In the genomic region with DNA sequence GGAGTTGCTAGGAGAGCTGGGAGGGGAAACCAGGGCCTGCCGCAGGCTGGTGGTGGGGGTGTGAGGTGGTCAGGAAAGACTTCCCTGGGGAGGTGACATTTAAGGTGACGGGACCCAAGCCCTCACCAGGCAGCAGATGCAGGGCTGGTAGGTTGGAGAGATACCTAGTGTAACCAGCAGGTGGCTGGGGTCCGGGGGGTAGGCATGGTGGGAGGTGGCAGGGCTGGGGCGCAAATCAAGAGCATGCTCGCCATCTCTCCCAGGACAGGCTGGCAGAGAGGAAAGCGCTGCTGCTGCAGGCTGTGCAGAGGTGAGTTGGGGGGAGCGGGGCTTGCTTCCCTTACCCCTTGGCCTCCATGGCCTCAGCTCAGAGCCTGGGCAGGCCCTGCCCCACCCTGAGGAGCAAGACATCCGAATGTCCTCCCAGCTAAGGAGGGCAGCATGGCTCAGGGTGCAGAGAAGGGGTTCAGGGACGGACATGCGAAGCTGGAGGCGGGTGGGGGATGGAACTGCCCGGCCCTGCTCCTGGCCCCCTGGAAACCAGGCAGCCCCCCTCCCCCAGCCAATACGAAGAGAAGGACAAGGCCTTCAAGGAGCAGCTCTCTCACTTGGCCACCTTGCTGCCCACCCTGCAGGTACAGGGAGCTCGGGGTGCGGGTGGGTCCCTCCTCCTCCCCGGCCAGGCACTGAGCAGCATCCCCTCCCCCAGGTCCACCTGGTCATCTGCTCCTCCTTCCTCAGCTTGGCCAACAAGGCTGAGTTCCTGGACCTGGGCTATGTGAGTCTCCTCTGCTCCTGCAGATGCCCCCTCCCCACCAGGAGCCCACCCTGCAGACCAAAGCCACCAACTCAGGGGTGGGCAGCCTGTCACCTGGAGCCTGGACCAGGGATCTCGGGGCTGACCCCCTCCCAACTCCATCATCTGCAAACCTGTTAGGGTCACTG, we compare ENCODE assay signal across 8 cellular contexts. TPM values are rescaled to one million over a fixed set of nuclear protein-coding genes. Genes with fewer than 3 reads are reported as not detected.
DNase-seq lines count a peak whose midpoint lies in the region; FAIRE-seq and TF ChIP-seq lines count a peak whose summit lies in the region.

No MANE protein-coding gene starts in this region.

- no peaks in the 10 kb centered on the region for H3F3A ChIP-seq in PC-9 (ENCODE audit: insufficient read depth, low read depth)

- H2AFZ ChIP-seq in PC-9: no peak overlapping the region

- no peaks in the 10 kb centered on the region for H3K36me3 ChIP-seq in HUES48 (ENCODE audit: control insufficient read depth, insufficient read depth, low read length)
- H3K36me3 ChIP-seq in PC-9 (ENCODE audit: low read depth): no peaks in the 10 kb centered on the region

- DNase-seq in COLO668 (lab: John Stamatoyannopoulos, UW; ENCODE audit: unreplicated experiment) (peak; percentile 55), mesothelial cell of epicardium (ENCODE audit: low spot score in 2 of 2, unreplicated experiment in 2 of 2) (no peak), OCI-M2 (lab: John Stamatoyannopoulos, UW; ENCODE audit: unreplicated experiment) (no peak), PC-9 (no peak), frontal cortex (ENCODE audit: low spot score in 2 of 2) (no peak), ACHN (no peak)
- peak; percentile 41 for DNase-seq in activated naive CD8-positive, alpha-beta T cell treated with anti-CD3 and anti-CD28 coated beads for 36 hours

- H3K4me3 ChIP-seq in HUES48 (ENCODE audit: low read depth, low read length) (peak overlapping the region; percentile 61), PC-9 (no peak overlapping the region)

- H3K27ac Mint-ChIP-seq in activated naive CD8-positive, alpha-beta T cell treated with anti-CD3 and anti-CD28 coated beads for 36 hours: no peak overlapping the region
- no peak overlapping the region for H3K27ac Mint-ChIP-seq in mesothelial cell of epicardium

- no TSS peak for BruUV-seq in PC-9 (replicated peaks; lab: Mats Ljungman, UMichigan)

- intact Hi-C loops in PC-9 (cut with micrococcal nuclease; ENCODE audit: unreplicated experiment): no loop called here

- no peaks in the 10 kb centered on the region for H3K9me2 ChIP-seq in PC-9 (ENCODE audit: insufficient read depth)

- no peaks in the 10 kb centered on the region for H3K9me3 ChIP-seq in HUES48 (ENCODE audit: control insufficient read depth, insufficient read depth, low read length)
- no peaks in the 10 kb centered on the region for H3K9me3 ChIP-seq in PC-9 (ENCODE audit: insufficient read depth, low read depth)

- H3K27me3 ChIP-seq in HUES48 (ENCODE audit: control insufficient read depth, insufficient read depth, low read length): peaks cover 42% of the 10 kb centered on the region
- H3K27me3 ChIP-seq in PC-9 (ENCODE audit: insufficient read depth, low read depth): no peaks in the 10 kb centered on the region

- H3K79me2 ChIP-seq in PC-9 (ENCODE audit: low read depth): peaks cover 15% of the 10 kb centered on the region

- POLR2A ChIA-PET in PC-9 (lab: Charles Lee; ENCODE audit: unreplicated experiment): no interaction called here

- no peak overlapping the region for H3K9ac ChIP-seq in HUES48 (ENCODE audit: low read depth, low read length)

- H3K9me3 Mint-ChIP-seq in activated naive CD8-positive, alpha-beta T cell treated with anti-CD3 and anti-CD28 coated beads for 36 hours: no peaks in the 10 kb centered on the region
- H3K9me3 Mint-ChIP-seq in mesothelial cell of epicardium: no peaks in the 10 kb centered on the region

- TF ChIP-seq CTCF in mesothelial cell of epicardium (IDR thresholded peaks at IDR 0.05; ENCODE audit: unreplicated experiment) (peak; percentile 21), PC-9 (conservative IDR thresholded peaks at IDR 0.05) (no peak)

- CTCF ChIA-PET in PC-9 (lab: Charles Lee): no interaction called here

- in situ Hi-C loops in ACHN (cut with HindIII; ENCODE audit: low pct_ligation_motif_present, low pct_unique_long_range_greater_than_20kb, low sequenced_read_pairs): no loop called here

- no peak overlapping the region for H3K4me2 ChIP-seq in PC-9

- no peaks in the 10 kb centered on the region for H4K20me1 ChIP-seq in PC-9 (ENCODE audit: insufficient read depth)

- no peaks in the 10 kb centered on the region for H3K36me3 Mint-ChIP-seq in activated naive CD8-positive, alpha-beta T cell treated with anti-CD3 and anti-CD28 coated beads for 36 hours
- peaks cover 27% of the 10 kb centered on the region for H3K36me3 Mint-ChIP-seq in mesothelial cell of epicardium

- H3K4me3 Mint-ChIP-seq in activated naive CD8-positive, alpha-beta T cell treated with anti-CD3 and anti-CD28 coated beads for 36 hours: no peak overlapping the region
- peak overlapping the region; percentile 39 for H3K4me3 Mint-ChIP-seq in mesothelial cell of epicardium

- no peak overlapping the region for H3K27ac ChIP-seq in HUES48 (ENCODE audit: low read depth, low read length)
- H3K27ac ChIP-seq in PC-9: no peak overlapping the region

- H3K27me3 Mint-ChIP-seq in activated naive CD8-positive, alpha-beta T cell treated with anti-CD3 and anti-CD28 coated beads for 36 hours: peaks cover 54% of the 10 kb centered on the region
- no peaks in the 10 kb centered on the region for H3K27me3 Mint-ChIP-seq in mesothelial cell of epicardium (ENCODE audit: low read depth)

- FAIRE-seq in frontal cortex (lab: Jason Lieb, UNC): no peak

- H3K4me1 ChIP-seq in HUES48 (ENCODE audit: control insufficient read depth, insufficient read depth, low read length) (peaks cover 11% of the 10 kb centered on the region), PC-9 (replicated peaks; ENCODE audit: insufficient read depth) (0 out of 2 replicates have a peak, but pooled peaks cover 1% of the 10 kb centered on the region)

- H3K4me1 Mint-ChIP-seq in activated naive CD8-positive, alpha-beta T cell treated with anti-CD3 and anti-CD28 coated beads for 36 hours: peaks cover 7% of the 10 kb centered on the region
- peaks cover 23% of the 10 kb centered on the region for H3K4me1 Mint-ChIP-seq in mesothelial cell of epicardium

RNA-seq across cellular contexts. Expression of a gene that starts 4.0 kb away (rescaled TPM):
- 1 to 10 TPM; 5.0 to 6.2 TPM for total RNA-seq in activated naive CD8-positive, alpha-beta T cell treated with anti-CD3 and anti-CD28 coated beads for 36 hours
- total RNA-seq in mesothelial cell of epicardium (467 to 481 TPM (median 477 TPM) in 3 replicates), PC-9 (2021) (49.3 and 53.1 TPM in 2 replicates), frontal cortex (4.5 TPM)

RNA-seq across cellular contexts. Expression of a gene that starts 10.5 kb away (rescaled TPM):
- 100 to 1,000 TPM; 481 to 486 TPM for total RNA-seq in activated naive CD8-positive, alpha-beta T cell treated with anti-CD3 and anti-CD28 coated beads for 36 hours
- total RNA-seq in mesothelial cell of epicardium (411 to 435 TPM (median 426 TPM) in 3 replicates), PC-9 (2021) (408 and 447 TPM in 2 replicates), frontal cortex (393 TPM)

RNA-seq across cellular contexts. Expression of a gene that starts 25.8 kb away (rescaled TPM):
- 10 to 100 TPM; 57.4 to 58.1 TPM for total RNA-seq in activated naive CD8-positive, alpha-beta T cell treated with anti-CD3 and anti-CD28 coated beads for 36 hours
- total RNA-seq in mesothelial cell of epicardium (35.1 to 39.8 TPM (median 39.3 TPM) in 3 replicates), PC-9 (2021) (43.9 and 44.3 TPM in 2 replicates), frontal cortex (21.6 TPM)

RNA-seq across cellular contexts. Expression of a gene that starts 29.8 kb away (rescaled TPM):
- total RNA-seq in activated naive CD8-positive, alpha-beta T cell treated with anti-CD3 and anti-CD28 coated beads for 36 hours: under 1 TPM; 0.44 to 0.56 TPM
- total RNA-seq in mesothelial cell of epicardium (4.8 to 4.9 TPM (median 4.9 TPM) in 3 replicates), PC-9 (2021) (0.50 and 0.63 TPM in 2 replicates), frontal cortex (31.4 TPM)

RNA-seq across cellular contexts. Expression of a gene that starts 34.0 kb away (rescaled TPM):
- not detected for total RNA-seq in activated naive CD8-positive, alpha-beta T cell treated with anti-CD3 and anti-CD28 coated beads for 36 hours
- total RNA-seq in mesothelial cell of epicardium (not detected in 3 replicates), PC-9 (2021) (not detected in 2 replicates), frontal cortex (not detected)

Comparison
In these comparisons a context has a peak if more than half of its experiments do, and no peak if none do; other contexts are left out.
1. DNase-seq: peak in COLO668 (single experiment) and activated naive CD8-positive, alpha-beta T cell treated with anti-CD3 and anti-CD28 coated beads for 36 hours (single experiment); none in mesothelial cell of epicardium (0 of 2), OCI-M2 (single experiment), PC-9 (0 of 2), frontal cortex (0 of 2) and ACHN (single experiment).